ENCODE assay signal across 8 cellular contexts in the genomic region with DNA sequence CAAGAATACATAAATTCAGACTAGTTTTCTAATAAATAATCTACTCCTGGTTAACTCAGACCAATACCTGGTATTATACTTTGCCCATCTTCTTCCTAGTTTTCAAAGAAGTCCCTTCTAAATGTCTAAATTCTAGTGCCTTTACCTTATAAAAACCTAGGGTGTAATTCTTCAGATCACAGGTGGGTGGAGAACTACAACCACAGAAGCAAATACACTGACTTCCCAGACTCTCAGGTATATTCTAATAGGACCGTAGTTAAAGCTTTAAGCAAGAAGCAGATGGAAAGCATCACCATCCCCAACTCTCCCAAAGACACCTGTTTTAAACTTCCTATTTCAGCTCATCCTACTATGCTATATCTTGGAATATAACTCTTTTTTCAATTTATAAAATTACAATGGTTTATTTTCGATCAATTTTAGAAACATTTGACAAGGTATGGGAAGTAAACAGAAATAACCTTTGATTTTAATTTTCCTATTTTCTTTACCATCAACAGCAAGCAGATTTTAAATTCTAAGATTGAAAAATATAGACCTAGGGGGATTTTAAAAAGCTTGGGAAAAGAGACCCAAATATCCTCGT. TPM values are rescaled to one million over a fixed set of nuclear protein-coding genes. Genes with fewer than 3 reads are reported as not detected.
DNase-seq lines count a peak whose midpoint lies in the region; ATAC-seq and TF ChIP-seq lines count a peak whose summit lies in the region.

No MANE protein-coding gene starts in this region.

- no peak overlapping the region for H3K4me2 ChIP-seq in MM.1S (ENCODE audit: low read depth, low read length)

- peaks cover 5% of the 10 kb centered on the region for H3K4me1 ChIP-seq in CD4-positive, alpha-beta memory T cell (ENCODE audit: insufficient read depth, low read length)
- H3K4me1 ChIP-seq in MM.1S (ENCODE audit: low read length), result peaks cover 34% of the 10 kb centered on the region

- 0 out of 2 replicates have a peak, but pooled peaks cover 3% of the 10 kb centered on the region for H3F3A ChIP-seq in MM.1S (ENCODE audit: insufficient read depth, low read length)

- no peak overlapping the region for H2AFZ ChIP-seq in MM.1S (ENCODE audit: low read length)

- no peak overlapping the region for H3K27ac ChIP-seq in CD4-positive, alpha-beta memory T cell (ENCODE audit: low read depth, low read length)
- H3K27ac ChIP-seq in MM.1S (ENCODE audit: low read length), result no peak overlapping the region

- no peak overlapping the region for H3K4me3 Mint-ChIP-seq in CD4-positive, alpha-beta memory T cell
- no peak overlapping the region for H3K4me3 Mint-ChIP-seq in chondrocyte (ENCODE audit: unreplicated experiment)

- peaks cover 15% of the 10 kb centered on the region for H4K20me1 ChIP-seq in MM.1S (ENCODE audit: insufficient read depth, low read length)

- H3K4me1 Mint-ChIP-seq in CD4-positive, alpha-beta memory T cell, result peaks cover 6 to 31% (median 26%) of the 10 kb centered on the region in 4 donors
- H3K4me1 Mint-ChIP-seq in chondrocyte (ENCODE audit: low read depth), result no peaks in the 10 kb centered on the region

- H3K36me3 ChIP-seq in CD4-positive, alpha-beta memory T cell (ENCODE audit: insufficient read depth, low read length), result no peaks in the 10 kb centered on the region
- no peaks in the 10 kb centered on the region; the same call in 1 of the 2 replicates for H3K36me3 ChIP-seq in MM.1S (replicated peaks; ENCODE audit: insufficient read depth, low read length)

- H3K27me3 Mint-ChIP-seq in CD4-positive, alpha-beta memory T cell, result no peaks in the 10 kb centered on the region
- peaks cover 3% of the 10 kb centered on the region for H3K27me3 Mint-ChIP-seq in chondrocyte (ENCODE audit: low read depth)

- TF ChIP-seq CTCF in MM.1S (IDR thresholded peaks at IDR 0.05; ENCODE audit: low read length) (peak; percentile 58), chondrocyte (IDR thresholded peaks at IDR 0.05) (peak; percentile 62), retinal pigment epithelial cell (conservative IDR thresholded peaks at IDR 0.05; ENCODE audit: low read depth, low read length) (peak; percentile 56)

- peaks cover 0 to 7% of the 10 kb centered on the region in 2 donors for H3K36me3 Mint-ChIP-seq in CD4-positive, alpha-beta memory T cell
- no peaks in the 10 kb centered on the region for H3K36me3 Mint-ChIP-seq in chondrocyte (ENCODE audit: low read depth)

- H3K9ac ChIP-seq in MM.1S (ENCODE audit: low read length), result no peak overlapping the region

- H3K9me3 Mint-ChIP-seq in CD4-positive, alpha-beta memory T cell, result no peaks in the 10 kb centered on the region
- no peaks in the 10 kb centered on the region for H3K9me3 Mint-ChIP-seq in chondrocyte (ENCODE audit: low read depth)

- intact Hi-C loops in CD4-positive, alpha-beta memory T cell (cut with micrococcal nuclease), result loop anchor here (2.0 to 5.0 kb wide), 5 partner anchors 409 to 1974 kb away; no protein-coding TSS in a partner anchor

- CTCF ChIA-PET in CD4-positive, alpha-beta memory T cell (lab: Charles Lee; ENCODE audit: partially characterized antibody), result interaction anchor here (0.9 to 5.8 kb wide), 13 partner anchors 11 to 644 kb away, joined by 3 to 61 read pairs (median 5); no protein-coding TSS in a partner anchor

- H3K27ac Mint-ChIP-seq in CD4-positive, alpha-beta memory T cell, result no peak overlapping the region
- H3K27ac Mint-ChIP-seq in chondrocyte (ENCODE audit: unreplicated experiment), result no peak overlapping the region

- H3K79me2 ChIP-seq in MM.1S (ENCODE audit: low read length), result peaks cover 98% of the 10 kb centered on the region

- no peaks in the 10 kb centered on the region for H3K9me3 ChIP-seq in CD4-positive, alpha-beta memory T cell (ENCODE audit: control insufficient read depth in 1 of 2, low read length in 2 of 2)
- H3K9me3 ChIP-seq in MM.1S (replicated peaks; ENCODE audit: insufficient read depth, low read length), result no peaks in the 10 kb centered on the region

- peak in 4 of 5 donors; percentile 29 to 44 (median 37) for DNase-seq in CD4-positive, alpha-beta memory T cell
- DNase-seq in MM.1S, result peak; percentile 40
- no peak for DNase-seq in chondrocyte (ENCODE audit: low spot score)
- no peak for DNase-seq in retinal pigment epithelial cell (ENCODE audit: low read depth)
- DNase-seq in NCI-H1694 (lab: John Stamatoyannopoulos, UW), result no peak
- DNase-seq in amygdala (lab: John Stamatoyannopoulos, UW), result no peak

- ATAC-seq in GM19372 (IDR thresholded peaks at IDR 0.05; ENCODE audit: low read depth, unreplicated experiment) (peak; percentile 42), GM21825 (IDR thresholded peaks at IDR 0.05; ENCODE audit: unreplicated experiment) (no peak)

- H3K4me3 ChIP-seq in CD4-positive, alpha-beta memory T cell (ENCODE audit: low read length in 2 of 2), result no peak overlapping the region
- H3K4me3 ChIP-seq in MM.1S (ENCODE audit: low read length) (no peak overlapping the region), retinal pigment epithelial cell (ENCODE audit: low read length) (no peak overlapping the region)

- POLR2A ChIA-PET in CD4-positive, alpha-beta memory T cell (lab: Charles Lee; ENCODE audit: partially characterized antibody), result interaction anchor here (1.0 to 1.5 kb wide), 3 partner anchors 14 to 20 kb away, joined by 3 to 11 read pairs (median 3); no protein-coding TSS in a partner anchor

- no peaks in the 10 kb centered on the region for H3K9me2 ChIP-seq in MM.1S (replicated peaks; ENCODE audit: insufficient read depth, low read length)

- no peaks in the 10 kb centered on the region for H3K27me3 ChIP-seq in CD4-positive, alpha-beta memory T cell (ENCODE audit: insufficient read depth, low read length)
- H3K27me3 ChIP-seq in MM.1S (replicated peaks; ENCODE audit: insufficient read depth, low read length), result no peaks in the 10 kb centered on the region

RNA-seq across cellular contexts. Expression of a gene that starts 15.8 kb away (rescaled TPM):
- total RNA-seq in CD4-positive, alpha-beta memory T cell, result 10 to 100 TPM; 12.3 TPM
- 10 to 100 TPM; 12.4 to 14.7 TPM for polyA plus RNA-seq in CD4-positive, alpha-beta memory T cell
- 6.9 to 16.3 TPM (median 7.2 TPM) in 3 replicates for total RNA-seq in chondrocyte

Comparison
In these comparisons a context has a peak if more than half of its experiments do, and no peak if none do; other contexts are left out.
1. DNase-seq: peak in CD4-positive, alpha-beta memory T cell (4 of 5) and MM.1S (single experiment); none in chondrocyte (single experiment), retinal pigment epithelial cell (single experiment), NCI-H1694 (single experiment) and amygdala (0 of 56).
2. Peak in every context shown above with its lines, with median percentiles within 50 percentile points of each other: CTCF ChIP-seq.